8 cellular contexts compared by ENCODE assay signal in the genomic region with DNA sequence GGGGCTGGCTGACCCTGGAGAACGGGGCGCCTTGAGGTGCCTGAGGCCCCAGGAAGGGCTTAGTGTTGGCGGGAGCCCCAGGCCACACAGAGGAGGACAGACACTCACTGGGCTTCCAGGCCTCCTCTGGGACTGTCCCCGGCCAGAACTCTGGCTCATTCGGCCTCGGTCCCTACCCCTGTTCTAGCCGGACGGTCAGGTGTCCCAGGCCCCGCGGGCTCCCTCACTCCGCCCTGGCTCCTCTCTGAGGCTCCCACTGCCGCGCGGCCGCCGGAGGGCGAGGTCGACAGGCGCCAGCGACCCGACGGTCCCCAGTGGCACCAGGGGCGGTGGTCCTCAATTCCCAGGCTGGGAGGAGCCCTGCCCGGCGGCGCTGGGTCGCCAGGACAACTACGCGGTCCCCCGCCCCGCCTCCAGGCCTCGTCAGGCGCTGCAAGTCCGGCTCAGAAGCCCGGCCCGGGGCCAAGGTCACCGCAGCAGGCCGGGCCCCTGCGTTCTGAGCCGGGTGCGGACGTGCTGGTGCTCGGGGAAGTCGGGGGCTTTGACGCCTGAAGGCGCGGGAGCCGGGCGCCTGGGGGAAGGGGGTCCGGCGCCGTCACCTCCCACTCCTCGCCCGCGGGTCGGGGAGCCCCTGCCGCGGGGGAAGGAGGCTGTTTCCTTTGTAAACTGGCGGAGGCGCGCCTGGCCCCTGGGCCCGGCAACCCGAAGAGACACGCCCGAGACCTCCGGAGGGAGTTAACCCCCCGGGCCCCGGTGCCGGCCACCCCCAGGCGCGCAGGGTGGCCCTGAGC. TPM values are rescaled to one million over a fixed set of nuclear protein-coding genes. Genes with fewer than 3 reads are reported as not detected.
A peak's percentile ranks its signal among the peaks of the same experiment; 100 is the strongest.
DNase-seq lines count a peak whose midpoint lies in the region; ATAC-seq and TF ChIP-seq lines count a peak whose summit lies in the region.

No MANE protein-coding gene starts in this region.

- peaks cover 11% of the 10 kb centered on the region for H3K4me1 Mint-ChIP-seq in activated CD8-positive, alpha-beta memory T cell treated with anti-CD3 and anti-CD28 coated beads, Interleukin-2, amount 10 ng/mL, durations not matched to agents 7 days and 5 days
- H3K4me1 Mint-ChIP-seq in nephron, result peaks cover 11% of the 10 kb centered on the region

- TF ChIP-seq CTCF in Panc1 (IDR thresholded peaks at IDR 0.05) (no peak), nephron (IDR thresholded peaks at IDR 0.05; ENCODE audit: unreplicated experiment in 3 of 3) (no peak)

- CTCF ChIA-PET in activated CD8-positive, alpha-beta memory T cell treated with anti-CD3 and anti-CD28 coated beads, Interleukin-2, amount 10 ng/mL, durations not matched to agents 7 days and 5 days (lab: Charles Lee), result no interaction called here
- CTCF ChIA-PET in Panc1 (lab: Charles Lee), result no interaction called here

- peaks cover 7% of the 10 kb centered on the region for H3K9me3 Mint-ChIP-seq in activated CD8-positive, alpha-beta memory T cell treated with anti-CD3 and anti-CD28 coated beads, Interleukin-2, amount 10 ng/mL, durations not matched to agents 7 days and 5 days (ENCODE audit: low read depth)
- H3K9me3 Mint-ChIP-seq in nephron, result peaks cover 3% of the 10 kb centered on the region

- H3K36me3 ChIP-seq in Panc1 (ENCODE audit: control insufficient read depth, insufficient read depth, low read length), result no peaks in the 10 kb centered on the region

- no peaks in the 10 kb centered on the region for H3K27me3 ChIP-seq in Panc1 (ENCODE audit: control insufficient read depth, insufficient read depth, low read length)

- H3K4me3 Mint-ChIP-seq in activated CD8-positive, alpha-beta memory T cell treated with anti-CD3 and anti-CD28 coated beads, Interleukin-2, amount 10 ng/mL, durations not matched to agents 7 days and 5 days, result no peak overlapping the region
- H3K4me3 Mint-ChIP-seq in nephron, result peak overlapping the region in 2 of 3 experiments; percentile 51 to 75

- intact Hi-C loops in Panc1 (cut with micrococcal nuclease; ENCODE audit: unreplicated experiment), result no loop called here

- H3K27ac Mint-ChIP-seq in activated CD8-positive, alpha-beta memory T cell treated with anti-CD3 and anti-CD28 coated beads, Interleukin-2, amount 10 ng/mL, durations not matched to agents 7 days and 5 days, result no peak overlapping the region
- H3K27ac Mint-ChIP-seq in nephron, result no peak overlapping the region

- BruUV-seq in Panc1 (replicated peaks; lab: Mats Ljungman, UMichigan), result no TSS peak

- in situ Hi-C loops in Panc1 (cut with HindIII; ENCODE audit: low pct_unique_long_range_greater_than_20kb, low sequenced_read_pairs), result no loop called here

- H3K27me3 Mint-ChIP-seq in activated CD8-positive, alpha-beta memory T cell treated with anti-CD3 and anti-CD28 coated beads, Interleukin-2, amount 10 ng/mL, durations not matched to agents 7 days and 5 days, result no peaks in the 10 kb centered on the region
- H3K27me3 Mint-ChIP-seq in nephron (ENCODE audit: low read depth), result no peaks in the 10 kb centered on the region

- no peak for DNase-seq in activated CD8-positive, alpha-beta memory T cell treated with anti-CD3 and anti-CD28 coated beads, Interleukin-2, amount 10 ng/mL, durations not matched to agents 7 days and 5 days
- DNase-seq in activated CD8-positive, alpha-beta memory T cell treated with anti-CD3 and anti-CD28 coated beads, Interleukin-2, amount 50 U/mL, for 4 hours, result no peak
- DNase-seq in Panc1 (ENCODE audit: low read depth, low spot score) (no peak), amniotic stem cell (lab: John Stamatoyannopoulos, UW) (no peak), Ammon's horn (ENCODE audit: low spot score) (no peak)
- no peak for DNase-seq in NK-92 treated with Interleukin-12 subunit alpha and Interleukin-12 subunit beta, amount 100 ng/mL, for 24 hours (lab: John Stamatoyannopoulos, UW)

- H3K4me3 ChIP-seq in Panc1 (ENCODE audit: low read depth in 2 of 2, low read length in 2 of 2), result peak overlapping the region; percentile 48 to 63

- no peaks in the 10 kb centered on the region for H3K9me3 ChIP-seq in Panc1 (ENCODE audit: control insufficient read depth, insufficient read depth, low read depth, low read length)

- H3K36me3 Mint-ChIP-seq in activated CD8-positive, alpha-beta memory T cell treated with anti-CD3 and anti-CD28 coated beads, Interleukin-2, amount 10 ng/mL, durations not matched to agents 7 days and 5 days, result peaks cover 1% of the 10 kb centered on the region
- no peaks in the 10 kb centered on the region for H3K36me3 Mint-ChIP-seq in nephron (ENCODE audit: low read depth)

- H3K27ac ChIP-seq in Panc1 (ENCODE audit: low read length), result peak overlapping the region; percentile 82

- peak; percentile 5 for ATAC-seq in activated CD8-positive, alpha-beta memory T cell treated with anti-CD3 and anti-CD28 coated beads, Interleukin-2, amount 10 ng/mL, durations not matched to agents 7 days and 5 days
- peak; percentile 50 for ATAC-seq in Panc1
- ATAC-seq in esophagus mucosa, result peak; percentile 15

- POLR2A ChIA-PET in Panc1 (lab: Charles Lee), result no interaction called here

- H3K4me1 ChIP-seq in Panc1 (ENCODE audit: control insufficient read depth, insufficient read depth, low read length), result peaks cover 49% of the 10 kb centered on the region

RNA-seq across cellular contexts. Expression of a gene that starts 1.1 kb away (rescaled TPM):
- 10 to 100 TPM in 1 of 2 experiments, 1 to 10 TPM in 1; 6.9 to 12.8 TPM for total RNA-seq in activated CD8-positive, alpha-beta memory T cell treated with anti-CD3 and anti-CD28 coated beads, Interleukin-2, amount 10 ng/mL, durations not matched to agents 7 days and 5 days
- total RNA-seq in Panc1 (2021; ENCODE audit: unreplicated experiment) (51.6 TPM), esophagus mucosa (14.6 TPM)
- polyA plus RNA-seq in Panc1 (2012; ENCODE audit: insufficient read length), result 56.2 TPM
